1 cellular context compared by ENCODE assay signal in genomic region chr6:41572613-41573012, GRCh38.
TF ChIP-seq lines count a peak whose summit lies in the region.

No MANE protein-coding gene starts in this region.

TF ChIP-seq in H1, 55 proteins besides CTCF, POLR2A, EP300 and RAD21 (continued from another document):
- TF ChIP-seq RBBP5 (IDR thresholded peaks at IDR 0.05; ENCODE audit: borderline replicate concordance, low read depth, low read length) (no peak), CHD2 (IDR thresholded peaks at IDR 0.05; ENCODE audit: low read length) (no peak), EGR1 (IDR thresholded peaks at IDR 0.05; ENCODE audit: borderline replicate concordance, low read depth, low read length) (no peak), CTBP2 (IDR thresholded peaks at IDR 0.05; ENCODE audit: borderline replicate concordance, insufficient read depth, insufficient read length, low read length) (no peak), GTF2F1 (IDR thresholded peaks at IDR 0.05; ENCODE audit: borderline replicate concordance, low read depth, low read length) (no peak), TBP (IDR thresholded peaks at IDR 0.05; ENCODE audit: low read depth, low read length) (no peak), GABPA (IDR thresholded peaks at IDR 0.05; ENCODE audit: borderline replicate concordance, insufficient read depth, low read length) (no peak), SIX5 (IDR thresholded peaks at IDR 0.05; ENCODE audit: low read depth, low read length) (no peak), SAP30 (IDR thresholded peaks at IDR 0.05; ENCODE audit: insufficient read depth, insufficient replicate concordance, low read length) (no peak), POU5F1 (IDR thresholded peaks at IDR 0.05; ENCODE audit: low read depth, low read length) (no peak), PHF8 (conservative IDR thresholded peaks at IDR 0.05; ENCODE audit: low read depth, low read length) (no peak)
